In the genomic region with DNA sequence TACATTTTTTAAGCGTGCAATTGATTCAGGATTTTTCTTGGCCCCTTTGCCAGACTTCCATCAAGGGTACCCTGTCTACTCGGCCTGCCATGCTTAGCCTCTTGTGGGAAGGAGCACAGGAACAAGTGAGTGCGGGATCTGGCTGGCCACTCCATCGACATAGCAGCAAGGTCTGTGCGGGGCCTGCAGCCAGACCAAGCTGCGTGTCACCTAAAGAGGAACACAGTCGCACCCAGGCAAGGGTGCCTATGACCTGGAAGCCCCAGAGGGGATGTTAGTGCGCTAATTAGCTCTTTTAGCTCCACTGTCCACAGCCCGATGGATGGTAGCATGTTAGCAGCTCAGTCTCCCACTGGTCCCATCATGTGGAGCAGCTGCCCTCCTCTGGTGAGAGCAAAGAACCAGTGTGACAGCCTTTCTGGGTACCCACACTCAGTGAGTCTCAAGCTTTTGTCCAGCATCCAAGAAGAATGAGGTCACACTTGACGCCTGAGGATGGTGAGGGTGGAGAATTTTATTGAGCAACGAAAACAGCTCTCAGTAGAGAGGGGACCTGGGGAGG, we compare ENCODE assay signal across 1 cellular context.
TF ChIP-seq lines count a peak whose summit lies in the region.

No MANE protein-coding gene starts in this region.

TF ChIP-seq in GM23338, 12 proteins besides CTCF, POLR2A, EP300 and RAD21 (continued from another document):
- TF ChIP-seq, protein P1, sequence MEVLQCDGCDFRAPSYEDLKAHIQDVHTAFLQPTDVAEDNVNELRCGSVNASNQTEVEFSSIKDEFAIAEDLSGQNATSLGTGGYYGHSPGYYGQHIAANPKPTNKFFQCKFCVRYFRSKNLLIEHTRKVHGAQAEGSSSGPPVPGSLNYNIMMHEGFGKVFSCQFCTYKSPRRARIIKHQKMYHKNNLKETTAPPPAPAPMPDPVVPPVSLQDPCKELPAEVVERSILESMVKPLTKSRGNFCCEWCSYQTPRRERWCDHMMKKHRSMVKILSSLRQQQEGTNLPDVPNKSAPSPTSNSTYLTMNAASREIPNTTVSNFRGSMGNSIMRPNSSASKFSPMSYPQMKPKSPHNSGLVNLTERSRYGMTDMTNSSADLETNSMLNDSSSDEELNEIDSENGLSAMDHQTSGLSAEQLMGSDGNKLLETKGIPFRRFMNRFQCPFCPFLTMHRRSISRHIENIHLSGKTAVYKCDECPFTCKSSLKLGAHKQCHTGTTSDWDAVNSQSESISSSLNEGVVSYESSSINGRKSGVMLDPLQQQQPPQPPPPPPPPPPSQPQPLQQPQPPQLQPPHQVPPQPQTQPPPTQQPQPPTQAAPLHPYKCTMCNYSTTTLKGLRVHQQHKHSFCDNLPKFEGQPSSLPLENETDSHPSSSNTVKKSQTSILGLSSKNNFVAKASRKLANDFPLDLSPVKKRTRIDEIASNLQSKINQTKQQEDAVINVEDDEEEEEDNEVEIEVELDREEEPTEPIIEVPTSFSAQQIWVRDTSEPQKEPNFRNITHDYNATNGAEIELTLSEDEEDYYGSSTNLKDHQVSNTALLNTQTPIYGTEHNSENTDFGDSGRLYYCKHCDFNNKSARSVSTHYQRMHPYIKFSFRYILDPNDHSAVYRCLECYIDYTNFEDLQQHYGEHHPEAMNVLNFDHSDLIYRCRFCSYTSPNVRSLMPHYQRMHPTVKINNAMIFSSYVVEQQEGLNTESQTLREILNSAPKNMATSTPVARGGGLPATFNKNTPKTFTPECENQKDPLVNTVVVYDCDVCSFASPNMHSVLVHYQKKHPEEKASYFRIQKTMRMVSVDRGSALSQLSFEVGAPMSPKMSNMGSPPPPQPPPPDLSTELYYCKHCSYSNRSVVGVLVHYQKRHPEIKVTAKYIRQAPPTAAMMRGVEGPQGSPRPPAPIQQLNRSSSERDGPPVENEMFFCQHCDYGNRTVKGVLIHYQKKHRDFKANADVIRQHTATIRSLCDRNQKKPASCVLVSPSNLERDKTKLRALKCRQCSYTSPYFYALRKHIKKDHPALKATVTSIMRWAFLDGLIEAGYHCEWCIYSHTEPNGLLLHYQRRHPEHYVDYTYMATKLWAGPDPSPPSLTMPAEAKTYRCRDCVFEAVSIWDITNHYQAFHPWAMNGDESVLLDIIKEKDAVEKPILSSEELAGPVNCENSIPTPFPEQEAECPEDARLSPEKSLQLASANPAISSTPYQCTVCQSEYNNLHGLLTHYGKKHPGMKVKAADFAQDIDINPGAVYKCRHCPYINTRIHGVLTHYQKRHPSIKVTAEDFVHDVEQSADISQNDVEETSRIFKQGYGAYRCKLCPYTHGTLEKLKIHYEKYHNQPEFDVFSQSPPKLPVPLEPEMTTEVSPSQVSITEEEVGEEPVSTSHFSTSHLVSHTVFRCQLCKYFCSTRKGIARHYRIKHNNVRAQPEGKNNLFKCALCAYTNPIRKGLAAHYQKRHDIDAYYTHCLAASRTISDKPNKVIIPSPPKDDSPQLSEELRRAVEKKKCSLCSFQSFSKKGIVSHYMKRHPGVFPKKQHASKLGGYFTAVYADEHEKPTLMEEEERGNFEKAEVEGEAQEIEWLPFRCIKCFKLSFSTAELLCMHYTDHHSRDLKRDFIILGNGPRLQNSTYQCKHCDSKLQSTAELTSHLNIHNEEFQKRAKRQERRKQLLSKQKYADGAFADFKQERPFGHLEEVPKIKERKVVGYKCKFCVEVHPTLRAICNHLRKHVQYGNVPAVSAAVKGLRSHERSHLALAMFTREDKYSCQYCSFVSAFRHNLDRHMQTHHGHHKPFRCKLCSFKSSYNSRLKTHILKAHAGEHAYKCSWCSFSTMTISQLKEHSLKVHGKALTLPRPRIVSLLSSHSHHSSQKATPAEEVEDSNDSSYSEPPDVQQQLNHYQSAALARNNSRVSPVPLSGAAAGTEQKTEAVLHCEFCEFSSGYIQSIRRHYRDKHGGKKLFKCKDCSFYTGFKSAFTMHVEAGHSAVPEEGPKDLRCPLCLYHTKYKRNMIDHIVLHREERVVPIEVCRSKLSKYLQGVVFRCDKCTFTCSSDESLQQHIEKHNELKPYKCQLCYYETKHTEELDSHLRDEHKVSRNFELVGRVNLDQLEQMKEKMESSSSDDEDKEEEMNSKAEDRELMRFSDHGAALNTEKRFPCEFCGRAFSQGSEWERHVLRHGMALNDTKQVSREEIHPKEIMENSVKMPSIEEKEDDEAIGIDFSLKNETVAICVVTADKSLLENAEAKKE (CRISPR knock-in tag; IDR thresholded peaks at IDR 0.05) = no peak
- TF ChIP-seq STAT1 (IDR thresholded peaks at IDR 0.05; ENCODE audit: unreplicated experiment) (no peak), ETS1 (IDR thresholded peaks at IDR 0.05) (no peak), ZNF114 (CRISPR knock-in tag; IDR thresholded peaks at IDR 0.05) (no peak), JUNB (IDR thresholded peaks at IDR 0.05; ENCODE audit: unreplicated experiment) (no peak), ZNF331 (CRISPR knock-in tag; IDR thresholded peaks at IDR 0.05; ENCODE audit: low read depth) (no peak)
